24 cellular contexts compared by ENCODE assay signal in genomic region chr12:131274061-131274460, GRCh38.
"Had no signal": no experiment of that assay in that cellular context is flagged by ENCODE, and none has a peak within 500 bp of the region (broad histone marks: within the 10 kb centered on the region; RNA-seq: fewer than 3 reads in every experiment).

No MANE protein-coding gene starts in this region.

- H3K27me3 ChIP-seq: neural progenitor cell, ovary, upper lobe of right lung, uterus had no signal

- H3K36me3 ChIP-seq: heart left ventricle, neural progenitor cell, ovary, prostate gland, suprapubic skin, thoracic aorta, tibial artery, upper lobe of right lung, uterus had no signal

- H3K27ac ChIP-seq: heart left ventricle, neural progenitor cell, ovary, prostate gland, skin epidermis, suprapubic skin, thoracic aorta, tibial artery, upper lobe of right lung, uterus had no signal

- H3K9me3 ChIP-seq: heart left ventricle, ovary, prostate gland, suprapubic skin, thoracic aorta, tibial artery, upper lobe of right lung, uterus had no signal

- H3K4me1 ChIP-seq: heart left ventricle, neural progenitor cell, prostate gland, suprapubic skin, tibial artery, upper lobe of right lung, uterus had no signal

- ATAC-seq: heart left ventricle; natural killer cell; right cardiac atrium; sciatic nerve; stimulated activated effector memory CD8-positive, alpha-beta T cell treated with anti-CD3 and anti-CD28 coated beads, Interleukin-12 subunit alpha, Interleukin-12 subunit beta, amount 100 ng/mL, for 72 hours; upper lobe of right lung had no signal

- DNase-seq: hypothalamus; immature natural killer cell; mesendoderm; naive B cell; natural killer cell; nephron progenitor cell; ovary; retina; right cardiac atrium; stimulated activated CD4-positive, alpha-beta T cell treated with anti-CD3 and anti-CD28 coated beads, Interleukin-4, amount 100 ng/mL, for 24 hours; stimulated activated naive CD4-positive, alpha-beta T cell; tibial artery; trophoblast cell; upper lobe of right lung; uterus had no signal

- H3K4me3 ChIP-seq: heart left ventricle, lung, neural progenitor cell, ovary, prostate gland, skin epidermis, suprapubic skin, thoracic aorta, tibial artery, upper lobe of right lung, uterus had no signal
